23 cellular contexts compared by ENCODE assay signal in genomic region chr4:22884157-22884556, GRCh38.
"Had no signal": no experiment of that assay in that cellular context is flagged by ENCODE, and none has a peak within 500 bp of the region (broad histone marks: within the 10 kb centered on the region; RNA-seq: fewer than 3 reads in every experiment).

No MANE protein-coding gene starts in this region.

- H2AFZ ChIP-seq: parathyroid adenoma had no signal

- H3K4me1 Mint-ChIP-seq: naive B cell; nephron; stimulated activated memory B cell treated with anti-CD40 and anti-IgM and Interleukin-4, amounts not matched to agents 10 μg/mL and 1 μg/mL and 100 μg/mL, for 72 hours had no signal

- H3K4me3 Mint-ChIP-seq: naive B cell; nephron; stimulated activated memory B cell treated with anti-CD40 and anti-IgM and Interleukin-4, amounts not matched to agents 10 μg/mL and 1 μg/mL and 100 μg/mL, for 72 hours; stimulated activated naive CD8-positive, alpha-beta T cell treated with anti-CD3 and anti-CD28 coated beads, Interleukin-15, Interleukin-2, amounts not matched to agents 100 ng/mL and 50 ng/mL, for 24 hours had no signal

- H3K27ac Mint-ChIP-seq: naive B cell; nephron; stimulated activated memory B cell treated with anti-CD40 and anti-IgM and Interleukin-4, amounts not matched to agents 10 μg/mL and 1 μg/mL and 100 μg/mL, for 72 hours; stimulated activated naive CD8-positive, alpha-beta T cell treated with anti-CD3 and anti-CD28 coated beads, Interleukin-15, Interleukin-2, amounts not matched to agents 100 ng/mL and 50 ng/mL, for 24 hours had no signal

- DNase-seq: colonic mucosa; dermis blood vessel endothelial cell; effector CD4-positive, alpha-beta T cell; heart left ventricle; hippocampal formation; kidney; left colon; left ventricle myocardium superior; mesenchymal stem cell; naive B cell; psoas muscle; retina; right lobe of liver; stimulated activated CD4-positive, alpha-beta T cell treated with anti-CD3 and anti-CD28 coated beads, Interleukin-4, amount 100 ng/mL, for 1 hour; tibial artery; upper lobe of left lung; uterus had no signal

- H3K27me3 Mint-ChIP-seq: naive B cell; stimulated activated memory B cell treated with anti-CD40 and anti-IgM and Interleukin-4, amounts not matched to agents 10 μg/mL and 1 μg/mL and 100 μg/mL, for 72 hours; stimulated activated naive CD8-positive, alpha-beta T cell treated with anti-CD3 and anti-CD28 coated beads, Interleukin-15, Interleukin-2, amounts not matched to agents 100 ng/mL and 50 ng/mL, for 24 hours had no signal

- H3K36me3 Mint-ChIP-seq: naive B cell; stimulated activated memory B cell treated with anti-CD40 and anti-IgM and Interleukin-4, amounts not matched to agents 10 μg/mL and 1 μg/mL and 100 μg/mL, for 72 hours had no signal

- H3K4me3 ChIP-seq: colonic mucosa, heart left ventricle, lung, psoas muscle, right lobe of liver, tibial artery, upper lobe of left lung, uterus had no signal

- ATAC-seq: esophagus mucosa; heart left ventricle; left colon; left ventricle myocardium superior; psoas muscle; right lobe of liver; stimulated activated memory B cell treated with anti-CD40 and anti-IgM and Interleukin-4, amounts not matched to agents 10 μg/mL and 1 μg/mL and 100 μg/mL, for 72 hours had no signal

- H3K79me2 ChIP-seq: parathyroid adenoma had no signal

- H3K27me3 ChIP-seq: colonic mucosa, heart left ventricle, right lobe of liver, tibial artery, upper lobe of left lung, uterus had no signal

- H3K9ac ChIP-seq: parathyroid adenoma had no signal

- H3K9me3 ChIP-seq: colonic mucosa, psoas muscle, right lobe of liver, tibial artery, upper lobe of left lung, uterus had no signal

- H3K36me3 ChIP-seq: colonic mucosa, heart left ventricle, right lobe of liver, tibial artery, upper lobe of left lung, uterus had no signal

- H3K27ac ChIP-seq: colonic mucosa, heart left ventricle, parathyroid adenoma, psoas muscle, right lobe of liver, tibial artery, upper lobe of left lung, uterus had no signal

- H3K4me1 ChIP-seq: colonic mucosa, heart left ventricle, parathyroid adenoma, psoas muscle, right lobe of liver, tibial artery, upper lobe of left lung, uterus had no signal
